Comparison of ENCODE assay signal across 32 cellular contexts in the genomic region with DNA sequence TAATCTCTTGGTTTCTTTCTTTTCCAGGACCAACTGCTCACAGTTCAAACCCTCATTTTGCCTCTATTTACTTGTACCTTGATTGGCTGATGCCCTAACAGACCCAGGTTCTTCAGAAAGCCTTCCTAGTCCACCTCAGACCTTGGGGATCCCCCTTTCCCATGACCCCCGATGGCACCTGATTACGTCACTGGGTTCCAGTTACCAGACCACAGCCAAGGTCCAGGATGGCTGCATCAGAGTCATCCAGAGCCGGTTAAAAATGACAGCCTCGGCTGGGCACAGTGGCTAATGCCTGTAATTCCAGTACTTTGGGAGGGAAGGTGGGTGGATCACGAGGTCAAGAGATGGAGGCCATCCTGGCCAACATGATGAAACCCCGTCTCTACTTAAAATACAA. TPM values are rescaled to one million over a fixed set of nuclear protein-coding genes. Genes with fewer than 3 reads are reported as not detected.
"Had no signal": no experiment of that assay in that cellular context is flagged by ENCODE, and none has a peak within 500 bp of the region (broad histone marks: within the 10 kb centered on the region; RNA-seq: fewer than 3 reads in every experiment).

No MANE protein-coding gene starts in this region.

- H3K36me3 ChIP-seq: adrenal gland had no signal

- H3K9me3 ChIP-seq: adrenal gland, body of pancreas had no signal

- H3K36me3 Mint-ChIP-seq: activated naive CD4-positive, alpha-beta T cell treated with anti-CD3 and anti-CD28 coated beads, Interleukin-2, amount 50 U/mL, for 24 hours; activated naive CD8-positive, alpha-beta T cell treated with anti-CD3 and anti-CD28 coated beads for 36 hours had no signal

- H3K27ac ChIP-seq: adrenal gland, body of pancreas had no signal

- H3K4me1 ChIP-seq: adrenal gland had no signal

- DNase-seq: activated CD4-positive, alpha-beta memory T cell treated with anti-CD3 and anti-CD28 coated beads, Interleukin-2, amount 10 ng/mL, durations not matched to agents 7 days and 5 days; activated CD4-positive, alpha-beta T cell treated with anti-CD3 and anti-CD28 coated beads for 1 hour; activated CD4-positive, alpha-beta T cell treated with anti-CD3 and anti-CD28 coated beads for 4 hours; activated CD4-positive, alpha-beta T cell treated with anti-CD3 and anti-CD28 coated beads, Interleukin-2, amount 10 ng/mL, durations not matched to agents 7 days and 5 days; activated CD4-positive, alpha-beta T cell treated with anti-CD3 and anti-CD28 coated beads, Interleukin-2, amount 50 U/mL, for 4 hours; activated effector memory CD4-positive, alpha-beta T cell treated with anti-CD3 and anti-CD28 coated beads, Interleukin-2, amount 50 U/mL, for 16 hours; activated naive CD4-positive, alpha-beta T cell treated with anti-CD3 and anti-CD28 coated beads for 36 hours; activated naive CD8-positive, alpha-beta T cell treated with anti-CD3 and anti-CD28 coated beads for 36 hours; activated naive CD8-positive, alpha-beta T cell treated with anti-CD3 and anti-CD28 coated beads, Interleukin-2, amount 50 U/mL, for 24 hours; activated T-cell treated with anti-CD3 and anti-CD28 coated beads, Interleukin-2, amount 50 U/mL, for 1 hour; activated T-cell treated with anti-CD3 and anti-CD28 coated beads, Interleukin-2, amount 50 U/mL, for 48 hours; adrenal gland; amygdala; aorta; body of pancreas; caudate nucleus; effector memory CD4-positive, alpha-beta T cell; endodermal cell; foreskin fibroblast; head of caudate nucleus; T-helper 1 cell; T-helper 17 cell; T1000 had no signal

- H3K4me3 ChIP-seq: adrenal gland, body of pancreas had no signal

- FAIRE-seq: colon, frontal cortex had no signal

- H3K27me3 ChIP-seq: adrenal gland, body of pancreas had no signal

- H3K4me3 Mint-ChIP-seq: activated CD4-positive, alpha-beta memory T cell treated with anti-CD3 and anti-CD28 coated beads, Interleukin-2, amount 10 ng/mL, durations not matched to agents 7 days and 5 days; activated CD4-positive, alpha-beta T cell treated with anti-CD3 and anti-CD28 coated beads, Interleukin-2, amount 10 ng/mL, durations not matched to agents 7 days and 5 days; activated naive CD4-positive, alpha-beta T cell treated with anti-CD3 and anti-CD28 coated beads for 36 hours; activated naive CD4-positive, alpha-beta T cell treated with anti-CD3 and anti-CD28 coated beads, Interleukin-2, amount 50 U/mL, for 24 hours; activated naive CD8-positive, alpha-beta T cell treated with anti-CD3 and anti-CD28 coated beads for 36 hours; activated naive CD8-positive, alpha-beta T cell treated with anti-CD3 and anti-CD28 coated beads, Interleukin-2, amount 50 U/mL, for 24 hours; activated T-helper 1 cell treated with anti-CD3 and anti-CD28 coated beads, Interleukin-12 subunit alpha, Interleukin-12 subunit beta, Interleukin-2, Interleukin-4 antibody, amounts not matched to agents 30 ng/mL and 10 ng/mL and 1 ng/mL, durations not matched to agents 14 hours and 24 hours and 36 hours; endodermal cell; T-helper 17 cell; T-helper 2 cell treated with Interferon-gamma antibody and Interleukin-4, amounts not matched to agents 5 μg/mL and 100 μg/mL, for 36 hours had no signal

- H3K9me3 Mint-ChIP-seq: activated CD4-positive, alpha-beta memory T cell treated with anti-CD3 and anti-CD28 coated beads, Interleukin-2, amount 10 ng/mL, durations not matched to agents 7 days and 5 days; activated CD4-positive, alpha-beta T cell treated with anti-CD3 and anti-CD28 coated beads, Interleukin-2, amount 10 ng/mL, durations not matched to agents 7 days and 5 days; activated naive CD4-positive, alpha-beta T cell treated with anti-CD3 and anti-CD28 coated beads for 36 hours; activated naive CD4-positive, alpha-beta T cell treated with anti-CD3 and anti-CD28 coated beads, Interleukin-2, amount 50 U/mL, for 24 hours; activated naive CD8-positive, alpha-beta T cell treated with anti-CD3 and anti-CD28 coated beads for 36 hours; activated naive CD8-positive, alpha-beta T cell treated with anti-CD3 and anti-CD28 coated beads, Interleukin-2, amount 50 U/mL, for 24 hours; activated T-helper 1 cell treated with anti-CD3 and anti-CD28 coated beads, Interleukin-12 subunit alpha, Interleukin-12 subunit beta, Interleukin-2, Interleukin-4 antibody, amounts not matched to agents 30 ng/mL and 10 ng/mL and 1 ng/mL, durations not matched to agents 14 hours and 24 hours and 36 hours; activated T-helper 2 cell treated with anti-CD3 and anti-CD28 coated beads, Interferon-gamma antibody, Interleukin-2, Interleukin-4, amounts not matched to agents 10 μg/mL and 5 μg/mL and 100 μg/mL, durations not matched to agents 14 hours and 24 hours and 36 hours; endodermal cell; T-helper 2 cell treated with Interferon-gamma antibody and Interleukin-4, amounts not matched to agents 5 μg/mL and 100 μg/mL, for 36 hours had no signal

- H3K27ac Mint-ChIP-seq: activated CD4-positive, alpha-beta memory T cell treated with anti-CD3 and anti-CD28 coated beads, Interleukin-2, amount 10 ng/mL, durations not matched to agents 7 days and 5 days; activated CD4-positive, alpha-beta T cell treated with anti-CD3 and anti-CD28 coated beads, Interleukin-2, amount 10 ng/mL, durations not matched to agents 7 days and 5 days; activated naive CD4-positive, alpha-beta T cell treated with anti-CD3 and anti-CD28 coated beads for 36 hours; activated naive CD4-positive, alpha-beta T cell treated with anti-CD3 and anti-CD28 coated beads, Interleukin-2, amount 50 U/mL, for 24 hours; activated naive CD8-positive, alpha-beta T cell treated with anti-CD3 and anti-CD28 coated beads for 36 hours; activated naive CD8-positive, alpha-beta T cell treated with anti-CD3 and anti-CD28 coated beads, Interleukin-2, amount 50 U/mL, for 24 hours; activated T-helper 1 cell treated with anti-CD3 and anti-CD28 coated beads, Interleukin-12 subunit alpha, Interleukin-12 subunit beta, Interleukin-2, Interleukin-4 antibody, amounts not matched to agents 30 ng/mL and 10 ng/mL and 1 ng/mL, durations not matched to agents 14 hours and 24 hours and 36 hours; activated T-helper 2 cell treated with anti-CD3 and anti-CD28 coated beads, Interferon-gamma antibody, Interleukin-2, Interleukin-4, amounts not matched to agents 10 μg/mL and 5 μg/mL and 100 μg/mL, durations not matched to agents 14 hours and 24 hours and 36 hours; endodermal cell; T-helper 17 cell; T-helper 2 cell treated with Interferon-gamma antibody and Interleukin-4, amounts not matched to agents 5 μg/mL and 100 μg/mL, for 36 hours had no signal

- H3K27me3 Mint-ChIP-seq: activated naive CD8-positive, alpha-beta T cell treated with anti-CD3 and anti-CD28 coated beads for 36 hours; activated naive CD8-positive, alpha-beta T cell treated with anti-CD3 and anti-CD28 coated beads, Interleukin-2, amount 50 U/mL, for 24 hours had no signal

- ATAC-seq: activated naive CD8-positive, alpha-beta T cell treated with anti-CD3 and anti-CD28 coated beads, Interleukin-2, amount 50 U/mL, for 24 hours; body of pancreas; esophagus mucosa; T-helper 17 cell had no signal

RNA-seq across cellular contexts. Expression of a gene that starts 4.5 kb away (rescaled TPM):
- total RNA-seq: chondrocyte, dermis microvascular lymphatic vessel endothelial cell had no signal
